In genomic region chr18:74228312-74228711, GRCh38 we compare ENCODE assay signal across 32 cellular contexts.
"Had no signal": no experiment of that assay in that cellular context is flagged by ENCODE, and none has a peak within 500 bp of the region (broad histone marks: within the 10 kb centered on the region; RNA-seq: fewer than 3 reads in every experiment).

No MANE protein-coding gene starts in this region.

- H3K27me3 ChIP-seq: adrenal gland had no signal

- H3K9me3 Mint-ChIP-seq: activated CD4-positive, alpha-beta T cell treated with anti-CD3 and anti-CD28 coated beads, Interleukin-2, amount 10 ng/mL, durations not matched to agents 7 days and 5 days; activated naive CD4-positive, alpha-beta T cell treated with anti-CD3 and anti-CD28 coated beads for 36 hours; activated naive CD4-positive, alpha-beta T cell treated with anti-CD3 and anti-CD28 coated beads, Interleukin-2, amount 50 U/mL, for 72 hours; activated T-cell treated with anti-CD3 and anti-CD28 coated beads, Interleukin-2, amount 50 U/mL, for 4 hours; activated T-helper 1 cell treated with anti-CD3 and anti-CD28 coated beads, Interleukin-12 subunit alpha, Interleukin-12 subunit beta, Interleukin-2, Interleukin-4 antibody, amounts not matched to agents 30 ng/mL and 10 ng/mL and 1 ng/mL, durations not matched to agents 14 hours and 24 hours and 36 hours; brain had no signal

- H3K27ac Mint-ChIP-seq: activated CD4-positive, alpha-beta T cell treated with anti-CD3 and anti-CD28 coated beads, Interleukin-2, amount 10 ng/mL, durations not matched to agents 7 days and 5 days; activated naive CD4-positive, alpha-beta T cell treated with anti-CD3 and anti-CD28 coated beads for 36 hours; activated naive CD4-positive, alpha-beta T cell treated with anti-CD3 and anti-CD28 coated beads, Interleukin-2, amount 50 U/mL, for 72 hours; activated T-helper 1 cell treated with anti-CD3 and anti-CD28 coated beads, Interleukin-12 subunit alpha, Interleukin-12 subunit beta, Interleukin-2, Interleukin-4 antibody, amounts not matched to agents 30 ng/mL and 10 ng/mL and 1 ng/mL, durations not matched to agents 14 hours and 24 hours and 36 hours; brain had no signal

- H3K4me3 ChIP-seq: adrenal gland had no signal

- H3K27ac ChIP-seq: adrenal gland, KMS-11, RWPE1, WERI-Rb-1 had no signal

- H3K36me3 Mint-ChIP-seq: activated naive CD4-positive, alpha-beta T cell treated with anti-CD3 and anti-CD28 coated beads, Interleukin-2, amount 50 U/mL, for 72 hours; brain had no signal

- ATAC-seq: activated naive CD4-positive, alpha-beta T cell treated with anti-CD3 and anti-CD28 coated beads, Interleukin-2, amount 50 U/mL, for 72 hours; activated T-cell treated with anti-CD3 and anti-CD28 coated beads, Interleukin-2, amount 50 U/mL, for 4 hours; Right ventricle myocardium inferior had no signal

- H3K9me3 ChIP-seq: adrenal gland had no signal

- FAIRE-seq: astrocyte, RCC 7860 had no signal

- H3K4me3 Mint-ChIP-seq: activated CD4-positive, alpha-beta T cell treated with anti-CD3 and anti-CD28 coated beads, Interleukin-2, amount 10 ng/mL, durations not matched to agents 7 days and 5 days; activated naive CD4-positive, alpha-beta T cell treated with anti-CD3 and anti-CD28 coated beads for 36 hours; activated T-cell treated with anti-CD3 and anti-CD28 coated beads, Interleukin-2, amount 50 U/mL, for 4 hours; activated T-helper 1 cell treated with anti-CD3 and anti-CD28 coated beads, Interleukin-12 subunit alpha, Interleukin-12 subunit beta, Interleukin-2, Interleukin-4 antibody, amounts not matched to agents 30 ng/mL and 10 ng/mL and 1 ng/mL, durations not matched to agents 14 hours and 24 hours and 36 hours; brain had no signal

- H3K4me1 Mint-ChIP-seq: activated CD4-positive, alpha-beta T cell treated with anti-CD3 and anti-CD28 coated beads, Interleukin-2, amount 10 ng/mL, durations not matched to agents 7 days and 5 days; brain had no signal

- H3K27me3 Mint-ChIP-seq: activated CD4-positive, alpha-beta T cell treated with anti-CD3 and anti-CD28 coated beads, Interleukin-2, amount 10 ng/mL, durations not matched to agents 7 days and 5 days had no signal

- H3K9ac ChIP-seq: KMS-11 had no signal

- DNase-seq: activated CD4-positive, alpha-beta T cell treated with anti-CD3 and anti-CD28 coated beads, Interleukin-2, amount 10 ng/mL, durations not matched to agents 7 days and 5 days; activated CD4-positive, alpha-beta T cell treated with anti-CD3 and anti-CD28 coated beads, Interleukin-2, amount 50 U/mL, for 48 hours; activated CD4-positive, CD25-positive, alpha-beta regulatory T cell; activated CD8-positive, alpha-beta memory T cell treated with anti-CD3 and anti-CD28 coated beads, Interleukin-2, amount 50 U/mL, for 4 hours; activated gamma-delta T cell treated with Interleukin-2 at 50 U/mL for 16 hours; activated naive CD4-positive, alpha-beta T cell treated with anti-CD3 and anti-CD28 coated beads for 36 hours; activated T-cell treated with anti-CD3 and anti-CD28 coated beads for 4 hours; activated T-cell treated with anti-CD3 and anti-CD28 coated beads, Interleukin-2, amount 50 U/mL, for 4 hours; cerebellar nuclear complex; MM.1S; NCI-H1092; NCI-H1436 treated with DMSO at 0.1 percent for 48 hours; NCI-H1694 treated with DMSO at 0.1 percent for 48 hours; NCI-H2029; NCI-H2107; NCI-H2171; NCI-H510A; NCI-H526; NCI-H748 treated with DMSO at 0.1 percent for 48 hours; NK-92 treated with Interleukin-12 subunit alpha and Interleukin-12 subunit beta, amount 100 ng/mL, for 24 hours; SIG-M5; T1000; WERI-Rb-1 had no signal

- H3K36me3 ChIP-seq: adrenal gland, WERI-Rb-1 had no signal
